9 cellular contexts compared by ENCODE assay signal in the genomic region with DNA sequence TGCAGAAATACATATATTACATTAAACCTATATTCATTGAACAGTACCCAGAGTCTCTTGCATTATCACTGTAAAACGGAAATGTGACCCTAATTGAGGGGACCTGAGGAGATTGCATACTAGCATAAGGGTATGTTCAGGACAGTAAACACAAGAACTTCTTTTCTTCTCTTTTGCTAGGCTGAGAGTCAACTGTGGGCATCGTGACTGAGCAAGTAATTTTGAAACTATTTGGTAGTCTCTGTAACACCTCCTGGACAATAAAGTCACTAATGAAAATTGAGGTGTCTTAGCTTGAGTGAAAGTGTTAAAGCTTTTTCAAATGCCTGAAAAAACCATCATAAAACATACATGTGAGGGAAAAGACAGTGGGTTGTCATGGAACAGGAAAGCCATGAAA.
DNase-seq lines count a peak whose midpoint lies in the region; ATAC-seq and TF ChIP-seq lines count a peak whose summit lies in the region.
"Had no signal": no experiment of that assay in that cellular context is flagged by ENCODE, and none has a peak within 500 bp of the region (broad histone marks: within the 10 kb centered on the region; RNA-seq: fewer than 3 reads in every experiment).

No MANE protein-coding gene starts in this region.

- peak overlapping the region; percentile 70 for H3K4me3 Mint-ChIP-seq in natural killer cell treated with Interleukin-12 subunit alpha and Interleukin-12 subunit beta and Interleukin-15 and Interleukin-18, amount 100 ng/mL, for 72 hours
- H3K4me3 Mint-ChIP-seq in natural killer cell (no peak overlapping the region), type B pancreatic cell (no peak overlapping the region)

- H3K9me3 ChIP-seq in left lung = no peaks in the 10 kb centered on the region

- intact Hi-C loops in natural killer cell (cut with micrococcal nuclease) = no loop called here
- intact Hi-C loops in left lung (cut with DNase I) = no loop called here

- no peaks in the 10 kb centered on the region for H3K27me3 ChIP-seq in left lung
- H3K27me3 ChIP-seq: cardiac muscle cell had no signal

- H3K36me3 Mint-ChIP-seq in natural killer cell treated with Interleukin-12 subunit alpha and Interleukin-12 subunit beta and Interleukin-15 and Interleukin-18, amount 100 ng/mL, for 72 hours = no peaks in the 10 kb centered on the region
- H3K36me3 Mint-ChIP-seq in natural killer cell = no peaks in the 10 kb centered on the region
- H3K36me3 Mint-ChIP-seq in type B pancreatic cell = no peaks in the 10 kb centered on the region

- no peaks in the 10 kb centered on the region for H3K36me3 ChIP-seq in left lung
- H3K36me3 ChIP-seq: cardiac muscle cell had no signal

- H3K27ac ChIP-seq in left lung = no peak overlapping the region
- H3K27ac ChIP-seq: cardiac muscle cell had no signal

- ATAC-seq in natural killer cell treated with Interleukin-12 subunit alpha and Interleukin-12 subunit beta and Interleukin-15 and Interleukin-18, amount 100 ng/mL, for 72 hours = peak; percentile 73 to 74
- ATAC-seq in natural killer cell (no peak), GM21786 (IDR thresholded peaks at IDR 0.05; ENCODE audit: unreplicated experiment) (peak; percentile 61), HG03432 (IDR thresholded peaks at IDR 0.05; ENCODE audit: unreplicated experiment) (peak; percentile 71), left lung (no peak)

- H3K4me1 ChIP-seq in left lung = peaks cover 0 to 12% of the 10 kb centered on the region in 2 donors

- no peaks in the 10 kb centered on the region for H3K9me3 Mint-ChIP-seq in natural killer cell treated with Interleukin-12 subunit alpha and Interleukin-12 subunit beta and Interleukin-15 and Interleukin-18, amount 100 ng/mL, for 72 hours
- H3K9me3 Mint-ChIP-seq in natural killer cell = no peaks in the 10 kb centered on the region
- H3K9me3 Mint-ChIP-seq in type B pancreatic cell = no peaks in the 10 kb centered on the region

- peak overlapping the region; percentile 68 for H3K27ac Mint-ChIP-seq in natural killer cell treated with Interleukin-12 subunit alpha and Interleukin-12 subunit beta and Interleukin-15 and Interleukin-18, amount 100 ng/mL, for 72 hours
- H3K27ac Mint-ChIP-seq in natural killer cell (no peak overlapping the region), type B pancreatic cell (no peak overlapping the region)

- H3K4me1 Mint-ChIP-seq in natural killer cell treated with Interleukin-12 subunit alpha and Interleukin-12 subunit beta and Interleukin-15 and Interleukin-18, amount 100 ng/mL, for 72 hours (ENCODE audit: low read depth in 2 of 2) = peaks cover 44 to 68% of the 10 kb centered on the region in 2 donors
- peaks cover 6% of the 10 kb centered on the region in 2 donors for H3K4me1 Mint-ChIP-seq in natural killer cell
- H3K4me1 Mint-ChIP-seq in type B pancreatic cell (ENCODE audit: unreplicated experiment) = peaks cover 17% of the 10 kb centered on the region

- H3K4me3 ChIP-seq in left lung = no peak overlapping the region
- H3K4me3 ChIP-seq: cardiac muscle cell had no signal

- TF ChIP-seq CTCF in natural killer cell (IDR thresholded peaks at IDR 0.05) (no peak), left lung (IDR thresholded peaks at IDR 0.05) (no peak), type B pancreatic cell (conservative IDR thresholded peaks at IDR 0.05) (no peak)

- no peaks in the 10 kb centered on the region for H3K27me3 Mint-ChIP-seq in natural killer cell treated with Interleukin-12 subunit alpha and Interleukin-12 subunit beta and Interleukin-15 and Interleukin-18, amount 100 ng/mL, for 72 hours
- H3K27me3 Mint-ChIP-seq in natural killer cell (ENCODE audit: low read depth in 2 of 2) (no peaks in the 10 kb centered on the region), type B pancreatic cell (no peaks in the 10 kb centered on the region)

- no peak for DNase-seq in natural killer cell treated with Interleukin-12 subunit alpha and Interleukin-12 subunit beta and Interleukin-15 and Interleukin-18, amount 100 ng/mL, for 72 hours (ENCODE audit: low spot score)
- DNase-seq in natural killer cell = no peak
- DNase-seq in activated effector memory CD4-positive, alpha-beta T cell treated with anti-CD3 and anti-CD28 coated beads, Interleukin-2, amount 50 U/mL, for 16 hours = no peak
- DNase-seq in left lung = no peak
- DNase-seq in middle frontal gyrus (ENCODE audit: extremely low spot score, low spot score) = no peak
- DNase-seq in type B pancreatic cell (ENCODE audit: extremely low spot score, unreplicated experiment) = no peak

Comparison
In these comparisons a context has a peak if more than half of its experiments do, and no peak if none do; other contexts are left out.
1. ATAC-seq: peak in natural killer cell treated with Interleukin-12 subunit alpha and Interleukin-12 subunit beta and Interleukin-15 and Interleukin-18, amount 100 ng/mL, for 72 hours (2 of 2), GM21786 (single experiment) and HG03432 (single experiment); none in natural killer cell (0 of 3) and left lung (single experiment).
2. H3K27ac Mint-ChIP-seq: peak in natural killer cell treated with Interleukin-12 subunit alpha and Interleukin-12 subunit beta and Interleukin-15 and Interleukin-18, amount 100 ng/mL, for 72 hours (2 of 2); none in natural killer cell (0 of 2) and type B pancreatic cell (single experiment).